Comparison of ENCODE assay signal across 1 cellular context in the genomic region with DNA sequence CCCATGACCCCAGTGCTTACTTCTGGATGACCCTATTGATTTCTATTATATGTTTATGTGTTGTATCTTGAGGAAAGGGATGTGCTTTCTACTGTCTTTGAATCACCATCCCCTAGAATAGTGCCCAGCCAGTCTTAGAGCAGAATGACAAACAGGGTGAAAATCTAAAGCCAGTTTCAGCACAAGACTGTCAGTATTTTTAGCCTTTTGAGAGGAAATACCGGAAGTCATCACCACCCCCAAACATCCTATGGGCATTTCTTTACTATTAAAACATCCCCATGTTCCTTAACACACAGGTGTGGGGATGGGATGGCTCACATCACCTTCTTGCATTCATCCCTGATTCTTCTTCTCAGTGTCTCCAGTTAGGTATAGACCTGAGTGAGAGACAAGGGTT.
TF ChIP-seq lines count a peak whose summit lies in the region.

No MANE protein-coding gene starts in this region.

TF ChIP-seq in IMR-90, 13 proteins besides CTCF, POLR2A, EP300 and RAD21:
- TF ChIP-seq, protein P1, sequence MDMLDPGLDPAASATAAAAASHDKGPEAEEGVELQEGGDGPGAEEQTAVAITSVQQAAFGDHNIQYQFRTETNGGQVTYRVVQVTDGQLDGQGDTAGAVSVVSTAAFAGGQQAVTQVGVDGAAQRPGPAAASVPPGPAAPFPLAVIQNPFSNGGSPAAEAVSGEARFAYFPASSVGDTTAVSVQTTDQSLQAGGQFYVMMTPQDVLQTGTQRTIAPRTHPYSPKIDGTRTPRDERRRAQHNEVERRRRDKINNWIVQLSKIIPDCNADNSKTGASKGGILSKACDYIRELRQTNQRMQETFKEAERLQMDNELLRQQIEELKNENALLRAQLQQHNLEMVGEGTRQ (IDR thresholded peaks at IDR 0.05; ENCODE audit: low read depth, low read length), result no peak
- no peak for TF ChIP-seq SMC3 (IDR thresholded peaks at IDR 0.05; ENCODE audit: low read depth, low read length)
- TF ChIP-seq, protein P2, sequence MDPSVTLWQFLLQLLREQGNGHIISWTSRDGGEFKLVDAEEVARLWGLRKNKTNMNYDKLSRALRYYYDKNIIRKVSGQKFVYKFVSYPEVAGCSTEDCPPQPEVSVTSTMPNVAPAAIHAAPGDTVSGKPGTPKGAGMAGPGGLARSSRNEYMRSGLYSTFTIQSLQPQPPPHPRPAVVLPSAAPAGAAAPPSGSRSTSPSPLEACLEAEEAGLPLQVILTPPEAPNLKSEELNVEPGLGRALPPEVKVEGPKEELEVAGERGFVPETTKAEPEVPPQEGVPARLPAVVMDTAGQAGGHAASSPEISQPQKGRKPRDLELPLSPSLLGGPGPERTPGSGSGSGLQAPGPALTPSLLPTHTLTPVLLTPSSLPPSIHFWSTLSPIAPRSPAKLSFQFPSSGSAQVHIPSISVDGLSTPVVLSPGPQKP (IDR thresholded peaks at IDR 0.05; ENCODE audit: borderline replicate concordance, low read depth, low read length), result no peak
- no peak for TF ChIP-seq NFE2L2 (IDR thresholded peaks at IDR 0.05; ENCODE audit: low read depth, low read length)
- no peak for TF ChIP-seq RFX5 (IDR thresholded peaks at IDR 0.05; ENCODE audit: low read depth, low read length)
TF ChIP-seq in IMR-90: peak in this region for 0.
